18 cellular contexts compared by ENCODE assay signal in the genomic region with DNA sequence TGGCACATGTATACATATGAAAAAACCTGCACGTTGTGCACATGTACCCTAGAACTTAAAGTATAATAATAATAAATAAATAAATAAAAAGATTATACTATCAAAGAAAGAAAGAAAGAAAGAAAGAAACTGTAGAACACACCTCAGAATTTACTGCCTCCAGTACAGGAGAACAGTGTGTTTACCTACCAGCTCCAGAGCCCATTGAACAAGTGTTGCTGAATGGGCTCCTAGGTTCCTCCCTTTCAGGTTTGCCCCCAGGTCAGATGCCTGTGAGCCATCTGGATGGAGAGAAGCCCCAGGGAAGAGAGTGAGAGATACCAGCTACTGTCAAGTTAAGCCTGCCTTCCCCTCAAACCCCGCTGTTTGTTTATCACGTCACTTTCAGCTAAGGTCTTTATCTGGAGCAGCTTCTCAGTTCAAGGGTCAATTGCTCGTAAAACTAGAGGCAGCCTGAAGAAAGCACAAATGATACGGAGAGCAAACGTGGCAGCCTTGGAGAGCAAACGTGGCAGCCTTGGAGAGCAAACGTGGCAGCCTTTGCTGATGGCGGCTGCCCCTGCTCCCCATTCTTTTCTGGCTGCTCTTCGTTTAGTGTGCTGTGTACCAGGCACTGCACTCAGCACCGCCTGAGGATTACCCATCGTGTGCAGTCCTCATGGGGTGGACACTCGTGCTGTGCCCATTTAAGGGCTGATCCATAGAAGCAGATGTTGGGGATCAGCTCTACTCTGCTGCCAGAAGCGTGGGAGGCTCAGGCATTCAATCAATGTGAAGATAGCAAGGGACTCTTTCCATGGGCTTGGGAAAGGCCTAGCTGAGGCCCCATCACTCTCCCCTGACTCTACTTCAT.
DNase-seq lines count a peak whose midpoint lies in the region; ATAC-seq and TF ChIP-seq lines count a peak whose summit lies in the region.
"Had no signal": no experiment of that assay in that cellular context is flagged by ENCODE, and none has a peak within 500 bp of the region (broad histone marks: within the 10 kb centered on the region; RNA-seq: fewer than 3 reads in every experiment).

No MANE protein-coding gene starts in this region.

- no peaks in the 10 kb centered on the region for H3K79me2 ChIP-seq in hepatocyte

- TF ChIP-seq CTCF in hepatocyte (IDR thresholded peaks at IDR 0.05; ENCODE audit: poor library complexity), result no peak

- H3K9me3 ChIP-seq in HUES48 (ENCODE audit: control insufficient read depth, insufficient read depth, low read length), result no peaks in the 10 kb centered on the region
- no peaks in the 10 kb centered on the region for H3K9me3 ChIP-seq in hepatocyte (ENCODE audit: low read depth)
- no peaks in the 10 kb centered on the region for H3K9me3 ChIP-seq in neuronal stem cell (replicated peaks in 1 of 2; ENCODE audit: control insufficient read depth in 2 of 2, insufficient read depth in 1 of 2, low read depth in 1 of 2, low read length in 2 of 2)
- H3K9me3 ChIP-seq: A549, BLaER1 had no signal

- no peaks in the 10 kb centered on the region for H3K9me2 ChIP-seq in hepatocyte (replicated peaks; ENCODE audit: insufficient read depth)

- H3K36me3 ChIP-seq in HUES48 (ENCODE audit: control insufficient read depth, insufficient read depth, low read length), result no peaks in the 10 kb centered on the region
- no peaks in the 10 kb centered on the region for H3K36me3 ChIP-seq in hepatocyte (replicated peaks; ENCODE audit: insufficient read depth, low read depth)
- no peaks in the 10 kb centered on the region for H3K36me3 ChIP-seq in neuronal stem cell (replicated peaks in 1 of 2; ENCODE audit: control insufficient read depth in 2 of 2, insufficient read depth in 2 of 2, low read length in 2 of 2)
- H3K36me3 ChIP-seq: BLaER1 had no signal

- DNase-seq in COLO668 (lab: John Stamatoyannopoulos, UW; ENCODE audit: unreplicated experiment), result peak; percentile 21
- peak; percentile 64 for DNase-seq in hepatocyte (ENCODE audit: low spot score)
- no peak for DNase-seq in neuronal stem cell (ENCODE audit: low spot score)
- no peak for DNase-seq in dedifferentiated amniotic fluid mesenchymal stem cell (ENCODE audit: extremely low spot score)
- no peak for DNase-seq in activated T-cell treated with anti-CD3 and anti-CD28 coated beads, Interleukin-2, amount 50 U/mL, for 1 hour
- DNase-seq in NCI-H128 (lab: John Stamatoyannopoulos, UW; ENCODE audit: unreplicated experiment), result no peak
- DNase-seq: CD8-positive, alpha-beta T cell; DMS79 treated with DMSO at 0.1 percent for 48 hours; H7; NCI-H1436; NCI-H1930; NCI-H526; SHP77 treated with DMSO at 0.1 percent for 48 hours had no signal

- H2BK12ac ChIP-seq in neuronal stem cell (ENCODE audit: low read length), result no peak overlapping the region

- H3K9ac ChIP-seq in HUES48 (ENCODE audit: low read depth, low read length) (no peak overlapping the region), neuronal stem cell (ENCODE audit: low read depth, low read length, poor library complexity) (no peak overlapping the region)
- H3K9ac ChIP-seq: BLaER1 had no signal

- no peak overlapping the region for H4K91ac ChIP-seq in neuronal stem cell (ENCODE audit: low read depth, low read length, poor library complexity)

- H3K14ac ChIP-seq in neuronal stem cell (ENCODE audit: low read length), result no peak overlapping the region

- H3K4me1 ChIP-seq in HUES48 (ENCODE audit: control insufficient read depth, insufficient read depth, low read length) (no peaks in the 10 kb centered on the region), hepatocyte (ENCODE audit: insufficient read depth) (peaks cover 11% of the 10 kb centered on the region), neuronal stem cell (ENCODE audit: control insufficient read depth in 2 of 2, insufficient read depth in 1 of 2, low read depth in 1 of 2, low read length in 2 of 2) (peaks cover 0 to 2% of the 10 kb centered on the region in 2 donors)
- H3K4me1 ChIP-seq: A549 had no signal

- peak overlapping the region; percentile 8 for H2AK5ac ChIP-seq in neuronal stem cell (ENCODE audit: low read depth, low read length)

- H3K27ac ChIP-seq in HUES48 (ENCODE audit: low read depth, low read length) (peak overlapping the region; percentile 7), hepatocyte (peak overlapping the region; percentile 86), neuronal stem cell (replicated peaks; ENCODE audit: low read length) (no peak overlapping the region)
- H3K27ac ChIP-seq: A549, BLaER1 had no signal

- no peak overlapping the region for H3K18ac ChIP-seq in neuronal stem cell (ENCODE audit: low read length)

- H3K4me3 ChIP-seq in HUES48 (ENCODE audit: low read depth, low read length), result no peak overlapping the region
- no peak overlapping the region for H3K4me3 ChIP-seq in hepatocyte
- no peak overlapping the region for H3K4me3 ChIP-seq in neuronal stem cell (ENCODE audit: low read length in 2 of 2)
- H3K4me3 ChIP-seq: A549, BLaER1 had no signal

- no peaks in the 10 kb centered on the region for H3K79me1 ChIP-seq in neuronal stem cell (ENCODE audit: low read depth, low read length)

- no peak overlapping the region for H4K8ac ChIP-seq in neuronal stem cell (ENCODE audit: low read depth, low read length)

- H2AFZ ChIP-seq in hepatocyte (no peak overlapping the region), neuronal stem cell (ENCODE audit: low read length) (no peak overlapping the region)

- no peak overlapping the region for H3K4ac ChIP-seq in neuronal stem cell (ENCODE audit: low read length)

- no peaks in the 10 kb centered on the region for H4K20me1 ChIP-seq in hepatocyte (ENCODE audit: insufficient read depth, poor library complexity, severe bottlenecking)
- H4K20me1 ChIP-seq: BLaER1 had no signal

- no peak overlapping the region for H2BK120ac ChIP-seq in neuronal stem cell (ENCODE audit: low read depth, low read length)

- H2BK5ac ChIP-seq in neuronal stem cell (ENCODE audit: low read length), result no peak overlapping the region

- no peaks in the 10 kb centered on the region for H3K27me3 ChIP-seq in HUES48 (ENCODE audit: control insufficient read depth, insufficient read depth, low read length)
- H3K27me3 ChIP-seq in hepatocyte, result no peaks in the 10 kb centered on the region
- peaks cover 0 to 2% (median 0%) of the 10 kb centered on the region in 3 experiments for H3K27me3 ChIP-seq in neuronal stem cell (ENCODE audit: control insufficient read depth in 3 of 3, insufficient read depth in 3 of 3, low read depth in 1 of 3, low read length in 3 of 3)
- H3K27me3 ChIP-seq: BLaER1 had no signal

- ATAC-seq in esophagus mucosa, result no peak
- ATAC-seq: A549; CD8-positive, alpha-beta T cell; SK-N-SH treated with all-trans-retinoic acid at 6 μM for 48 hours had no signal

- WGBS in hepatocyte (ENCODE audit: low lambda C conversion rate, missing lambda C conversion rate), result 33% methylated on average over 14 of the region's 14 CpGs
- no CpG with 5 or more reads among the region's 14 CpGs for WGBS in neuronal stem cell (ENCODE audit: extremely low coverage in 2 of 2, insufficient read length in 2 of 2, insufficient replicate concordance in 1 of 2), 2 donors

- H2BK15ac ChIP-seq in neuronal stem cell (ENCODE audit: low read length), result no peak overlapping the region

- H3K4me2 ChIP-seq in hepatocyte (no peak overlapping the region), neuronal stem cell (ENCODE audit: insufficient read depth, low read length, poor library complexity, severe bottlenecking) (no peak overlapping the region)
- H3K4me2 ChIP-seq: A549, BLaER1 had no signal

- H3K23ac ChIP-seq in neuronal stem cell (ENCODE audit: low read depth, low read length, poor library complexity), result no peak overlapping the region

Comparison
In these comparisons a context has a peak if more than half of its experiments do, and no peak if none do; other contexts are left out.
1. DNase-seq: peak in COLO668 (single experiment) and hepatocyte (single experiment); none in neuronal stem cell (single experiment), dedifferentiated amniotic fluid mesenchymal stem cell (single experiment), activated T-cell treated with anti-CD3 and anti-CD28 coated beads, Interleukin-2, amount 50 U/mL, for 1 hour (single experiment) and NCI-H128 (single experiment).